Comparison of ENCODE assay signal across 18 cellular contexts in genomic region chr19:4642625-4643024, GRCh38.
"Had no signal": no experiment of that assay in that cellular context is flagged by ENCODE, and none has a peak within 500 bp of the region (broad histone marks: within the 10 kb centered on the region; RNA-seq: fewer than 3 reads in every experiment).

No MANE protein-coding gene starts in this region.

- H3K9me3 Mint-ChIP-seq: activated CD8-positive, alpha-beta T cell treated with anti-CD3 and anti-CD28 coated beads for 36 hours; activated naive CD4-positive, alpha-beta T cell treated with anti-CD3 and anti-CD28 coated beads, Interleukin-2, amount 50 U/mL, for 24 hours; activated T-helper 2 cell treated with anti-CD3 and anti-CD28 coated beads, Interferon-gamma antibody, Interleukin-2, Interleukin-4, amounts not matched to agents 10 μg/mL and 5 μg/mL and 100 μg/mL, durations not matched to agents 14 hours and 24 hours and 36 hours; dendritic cell treated with granulocyte-macrophage colony-stimulating factor and Interleukin-4, amounts not matched to agents 40 ng/mL and 50 ng/mL, for 4 days; immature natural killer cell; naive thymus-derived CD4-positive, alpha-beta T cell; WTC11 had no signal

- H3K27me3 Mint-ChIP-seq: activated CD8-positive, alpha-beta T cell treated with anti-CD3 and anti-CD28 coated beads for 36 hours; activated naive CD4-positive, alpha-beta T cell treated with anti-CD3 and anti-CD28 coated beads, Interleukin-2, amount 50 U/mL, for 24 hours; dendritic cell treated with granulocyte-macrophage colony-stimulating factor and Interleukin-4, amounts not matched to agents 40 ng/mL and 50 ng/mL, for 4 days; naive thymus-derived CD4-positive, alpha-beta T cell had no signal

- H3K4me3 ChIP-seq: esophagus squamous epithelium, mucosa of descending colon, thyroid gland had no signal

- H3K27ac Mint-ChIP-seq: activated CD8-positive, alpha-beta T cell treated with anti-CD3 and anti-CD28 coated beads for 36 hours; activated naive CD4-positive, alpha-beta T cell treated with anti-CD3 and anti-CD28 coated beads, Interleukin-2, amount 50 U/mL, for 24 hours; activated T-helper 2 cell treated with anti-CD3 and anti-CD28 coated beads, Interferon-gamma antibody, Interleukin-2, Interleukin-4, amounts not matched to agents 10 μg/mL and 5 μg/mL and 100 μg/mL, durations not matched to agents 14 hours and 24 hours and 36 hours; dendritic cell treated with granulocyte-macrophage colony-stimulating factor and Interleukin-4, amounts not matched to agents 40 ng/mL and 50 ng/mL, for 4 days; immature natural killer cell; WTC11 had no signal

- H3K27me3 ChIP-seq: esophagus squamous epithelium, neutrophil, thyroid gland had no signal

- FAIRE-seq: endothelial cell of umbilical vein had no signal

- H3K27ac ChIP-seq: esophagus squamous epithelium, neutrophil, thyroid gland had no signal

- DNase-seq: activated CD4-positive, alpha-beta T cell treated with anti-CD3 and anti-CD28 coated beads for 48 hours; activated CD8-positive, alpha-beta T cell treated with anti-CD3 and anti-CD28 coated beads for 36 hours; activated T-cell treated with anti-CD3 and anti-CD28 coated beads, Interleukin-2, amount 50 U/mL, for 1 hour; effector CD8-positive, alpha-beta T cell; esophagus squamous epithelium; immature natural killer cell; kidney glomerular epithelial cell; left ventricle myocardium superior; mucosa of descending colon; naive thymus-derived CD4-positive, alpha-beta T cell; stimulated activated naive CD4-positive, alpha-beta T cell; thyroid gland had no signal

- H3K9me3 ChIP-seq: esophagus squamous epithelium, mucosa of descending colon, neutrophil, thyroid gland had no signal

- H3K36me3 ChIP-seq: esophagus squamous epithelium, neutrophil, thyroid gland had no signal

- H3K4me3 Mint-ChIP-seq: activated CD8-positive, alpha-beta T cell treated with anti-CD3 and anti-CD28 coated beads for 36 hours; activated naive CD4-positive, alpha-beta T cell treated with anti-CD3 and anti-CD28 coated beads, Interleukin-2, amount 50 U/mL, for 24 hours; dendritic cell treated with granulocyte-macrophage colony-stimulating factor and Interleukin-4, amounts not matched to agents 40 ng/mL and 50 ng/mL, for 4 days; immature natural killer cell; WTC11 had no signal

- ATAC-seq: activated CD8-positive, alpha-beta T cell treated with anti-CD3 and anti-CD28 coated beads for 36 hours; left ventricle myocardium superior; mucosa of descending colon; naive thymus-derived CD4-positive, alpha-beta T cell; WTC11 had no signal
